ENCODE assay signal across 8 cellular contexts in the genomic region with DNA sequence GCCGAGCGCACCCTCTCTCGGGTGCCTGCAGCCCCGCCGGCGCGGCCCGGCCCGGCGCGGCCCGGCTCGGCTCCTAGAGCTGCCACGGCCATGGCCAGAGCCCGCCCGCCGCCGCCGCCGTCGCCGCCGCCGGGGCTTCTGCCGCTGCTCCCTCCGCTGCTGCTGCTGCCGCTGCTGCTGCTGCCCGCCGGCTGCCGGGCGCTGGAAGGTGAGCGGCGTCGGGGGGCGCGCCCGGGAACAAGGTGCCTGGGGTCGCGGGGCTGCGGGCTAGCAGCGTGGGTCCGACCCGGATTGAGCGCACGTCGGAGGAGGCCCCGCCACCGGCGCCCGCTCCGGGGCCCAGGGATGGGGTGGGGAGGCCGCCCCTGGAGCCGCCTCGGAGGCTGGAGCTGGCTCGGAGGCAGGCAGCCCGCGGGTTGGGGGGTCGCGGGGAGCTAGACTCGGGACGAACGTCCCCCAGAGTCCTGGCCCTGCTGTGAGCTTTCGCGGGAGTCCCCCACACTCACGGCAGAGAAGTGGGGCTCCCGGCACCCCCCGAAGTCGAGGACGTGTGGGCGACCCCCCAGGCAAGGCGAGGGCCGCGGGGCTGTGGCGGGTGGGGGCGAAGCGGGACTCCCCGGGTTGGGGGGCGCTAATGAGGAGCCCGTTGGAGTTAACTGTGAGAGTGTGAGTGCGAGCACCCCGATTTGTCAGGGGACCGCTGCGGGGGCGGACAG. TPM values are rescaled to one million over a fixed set of nuclear protein-coding genes. Genes with fewer than 3 reads are reported as not detected.
DNase-seq lines count a peak whose midpoint lies in the region; ATAC-seq and TF ChIP-seq lines count a peak whose summit lies in the region.

No MANE protein-coding gene starts in this region.

- peak; percentile 10 for ATAC-seq in omental fat pad (ENCODE audit: low FRiP score)
- ATAC-seq in GM18520 (IDR thresholded peaks at IDR 0.05; ENCODE audit: unreplicated experiment) = no peak
- no peak for ATAC-seq in HG02588 (IDR thresholded peaks at IDR 0.05; ENCODE audit: unreplicated experiment)
- ATAC-seq in HG02678 (IDR thresholded peaks at IDR 0.05; ENCODE audit: unreplicated experiment) = no peak

- H3F3A ChIP-seq in PC-9 (ENCODE audit: insufficient read depth, low read depth) = peaks cover 28% of the 10 kb centered on the region

- CTCF ChIA-PET in PC-9 (lab: Charles Lee) = interaction anchor here (0.5 to 2.4 kb wide), 13 partner anchors 74 to 222 kb away, joined by 3 to 22 read pairs (median 5); no protein-coding TSS in a partner anchor

- H3K4me2 ChIP-seq in PC-9 = peak overlapping the region; percentile 85

- TF ChIP-seq CTCF in CD14-positive monocyte (IDR thresholded peaks at IDR 0.05) (no peak), PC-9 (conservative IDR thresholded peaks at IDR 0.05) (no peak), fibroblast of mammary gland (conservative IDR thresholded peaks at IDR 0.05; ENCODE audit: control insufficient read depth, insufficient read depth, low read depth, low read length) (no peak), omental fat pad (IDR thresholded peaks at IDR 0.05) (no peak)

- H3K4me1 ChIP-seq in PC-9 (replicated peaks; ENCODE audit: insufficient read depth) = peaks cover 57% of the 10 kb centered on the region

- H3K79me2 ChIP-seq in PC-9 (ENCODE audit: low read depth) = no peaks in the 10 kb centered on the region

- no peaks in the 10 kb centered on the region for H4K20me1 ChIP-seq in PC-9 (ENCODE audit: insufficient read depth)

- peaks cover 18 to 47% (median 24%) of the 10 kb centered on the region in 3 donors for H3K27me3 Mint-ChIP-seq in CD14-positive monocyte (ENCODE audit: low read depth in 3 of 3)

- no peak overlapping the region for H3K27ac ChIP-seq in PC-9

- H3K9me3 Mint-ChIP-seq in CD14-positive monocyte = peaks cover 0 to 4% (median 0%) of the 10 kb centered on the region in 7 donors

- H3K4me1 Mint-ChIP-seq in CD14-positive monocyte = peaks cover 36% of the 10 kb centered on the region

- DNase-seq in CD14-positive monocyte (ENCODE audit: low spot score) (no peak), PC-9 (no peak), fibroblast of mammary gland (ENCODE audit: low read depth) (no peak), omental fat pad (ENCODE audit: low spot score) (no peak), GM19240 (ENCODE audit: insufficient read length, low spot score) (no peak)

- intact Hi-C loops in CD14-positive monocyte (cut with micrococcal nuclease) = no loop called here
- intact Hi-C loops in PC-9 (cut with micrococcal nuclease; ENCODE audit: unreplicated experiment) = no loop called here

- H3K4me3 Mint-ChIP-seq in CD14-positive monocyte = peak overlapping the region; percentile 86 to 90

- no TSS peak for BruUV-seq in PC-9 (replicated peaks; lab: Mats Ljungman, UMichigan)

- no peak overlapping the region for H2AFZ ChIP-seq in PC-9

- H3K9me3 ChIP-seq in PC-9 (ENCODE audit: insufficient read depth, low read depth) = no peaks in the 10 kb centered on the region

- no peaks in the 10 kb centered on the region for H3K9me2 ChIP-seq in PC-9 (ENCODE audit: insufficient read depth)

- H3K27me3 ChIP-seq in PC-9 (ENCODE audit: insufficient read depth, low read depth) = peaks cover 19% of the 10 kb centered on the region

- POLR2A ChIA-PET in PC-9 (lab: Charles Lee; ENCODE audit: unreplicated experiment) = no interaction called here

- H3K4me3 ChIP-seq in PC-9 (peak overlapping the region; percentile 60; the same call in 1 of the 2 replicates), fibroblast of mammary gland (ENCODE audit: control insufficient read depth, low read depth, low read length) (peak overlapping the region; percentile 52)

- H3K36me3 Mint-ChIP-seq in CD14-positive monocyte = peaks cover 6% of the 10 kb centered on the region in 2 donors

- H3K36me3 ChIP-seq in PC-9 (ENCODE audit: low read depth) = no peaks in the 10 kb centered on the region

- H3K27ac Mint-ChIP-seq in CD14-positive monocyte = no peak overlapping the region

RNA-seq across cellular contexts. Expression of gene EPHB3, which starts 0.7 kb away (rescaled TPM):
- 1 to 10 TPM in 1 of 2 donors, under 1 TPM in 1; 0.80 to 1.2 TPM for polyA plus RNA-seq in CD14-positive monocyte
- total RNA-seq in PC-9 (2021) = 12.0 and 15.7 TPM in 2 replicates
- total RNA-seq in omental fat pad = 1 to 10 TPM in 3 of 4 donors, under 1 TPM in 1; 0.79 to 3.1 (median 2.1) TPM
